In genomic region chr20:47727170-47727880, GRCh38 we compare ENCODE assay signal across 8 cellular contexts. TPM values are rescaled to one million over a fixed set of nuclear protein-coding genes. Genes with fewer than 3 reads are reported as not detected.
DNase-seq lines count a peak whose midpoint lies in the region; ATAC-seq and TF ChIP-seq lines count a peak whose summit lies in the region.

No MANE protein-coding gene starts in this region.

- H3K36me3 ChIP-seq in spleen (no peaks in the 10 kb centered on the region), vagina (peaks cover 0 to 20% of the 10 kb centered on the region in 2 donors)

- peaks cover 18 to 59% (median 33%) of the 10 kb centered on the region in 6 donors for H3K4me1 ChIP-seq in spleen
- peaks cover 20% of the 10 kb centered on the region for H3K4me1 ChIP-seq in vagina

- ATAC-seq in GM18867 (IDR thresholded peaks at IDR 0.05; ENCODE audit: unreplicated experiment) (peak; percentile 70), HG03175 (IDR thresholded peaks at IDR 0.05; ENCODE audit: unreplicated experiment) (peak; percentile 71)

- peak; percentile 19 to 69 (median 45) for DNase-seq in activated CD4-positive, CD25-positive, alpha-beta regulatory T cell (lab: John Stamatoyannopoulos, UW)
- peak; percentile 25 for DNase-seq in dermis blood vessel endothelial cell
- DNase-seq in spleen: peak; percentile 94
- DNase-seq in OCI-M2 (lab: John Stamatoyannopoulos, UW; ENCODE audit: unreplicated experiment): no peak
- DNase-seq in ecto neural progenitor cell (ENCODE audit: low spot score): no peak
- DNase-seq in vagina (ENCODE audit: extremely low spot score in 2 of 2): no peak

- H3K4me3 ChIP-seq in spleen (peak overlapping the region in 4 of 8 donors; percentile 8 to 57 (median 24)), vagina (no peak overlapping the region)

- TF ChIP-seq CTCF in spleen (IDR thresholded peaks at IDR 0.05 in 8 of 11, conservative IDR thresholded peaks at IDR 0.05 in 3 of 11): peak in 1 of 11 experiments; percentile 19
- no peak for TF ChIP-seq CTCF in vagina (IDR thresholded peaks at IDR 0.05)

- intact Hi-C loops in spleen (cut with DNase I; ENCODE audit: low total_unique reads) (no loop called here), vagina (cut with DNase I) (loop anchor here (10.0 kb wide), 1 partner anchor 57 kb away; the partner anchor contains the start of gene SULF2)

- H3K27ac ChIP-seq in spleen (peak overlapping the region; percentile 28 to 95 (median 86)), vagina (no peak overlapping the region)

- H3K9me3 ChIP-seq in spleen (no peaks in the 10 kb centered on the region), vagina (no peaks in the 10 kb centered on the region)

- H3K27me3 ChIP-seq in spleen (replicated peaks in 1 of 7): no peaks in the 10 kb centered on the region
- H3K27me3 ChIP-seq in vagina: no peaks in the 10 kb centered on the region

- no peak for TF ChIP-seq POLR2A in spleen (IDR thresholded peaks at IDR 0.05)
- no peak for TF ChIP-seq POLR2A in vagina (IDR thresholded peaks at IDR 0.05)

- WGBS in spleen, 5 donors: 19 to 41% (median 31%) methylated on average over 17 to 18 of the region's 18 CpGs

RNA-seq across cellular contexts. Expression of gene SULF2, which starts 58.0 kb away (rescaled TPM):
- 92.1 and 131 TPM in 2 replicates for total RNA-seq in dermis blood vessel endothelial cell
- total RNA-seq in spleen: 10 to 100 TPM in 6 of 7 donors, 1 to 10 TPM in 1; 9.3 to 49.1 (median 18.3) TPM
- polyA plus RNA-seq in spleen: 10 to 100 TPM in 1 of 3 donors, 1 to 10 TPM in 2; 5.5 to 24.6 (median 9.4) TPM
- total RNA-seq in vagina: 157 TPM

Comparison
In these comparisons a context has a peak if more than half of its experiments do, and no peak if none do; other contexts are left out.
1. DNase-seq: peak in activated CD4-positive, CD25-positive, alpha-beta regulatory T cell (4 of 4), dermis blood vessel endothelial cell (single experiment) and spleen (single experiment); none in OCI-M2 (single experiment), ecto neural progenitor cell (single experiment) and vagina (0 of 2).